ENCODE assay signal across 1 cellular context in the genomic region with DNA sequence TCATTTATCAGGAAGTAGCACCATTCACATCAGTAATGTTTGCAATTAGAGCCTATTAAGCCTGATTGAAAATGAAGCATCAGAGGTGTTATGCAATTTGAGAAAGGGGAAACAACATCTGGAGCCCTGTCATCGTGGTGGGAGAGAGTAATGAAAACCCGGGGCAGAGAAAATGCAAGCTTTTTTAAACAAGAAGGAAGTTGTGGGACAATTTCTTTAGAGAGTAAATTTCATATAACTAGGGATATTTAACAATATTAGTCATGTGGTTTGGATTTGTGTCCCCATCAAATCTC.
TF ChIP-seq lines count a peak whose summit lies in the region.

No MANE protein-coding gene starts in this region.

TF ChIP-seq in HepG2, 621 proteins besides CTCF, POLR2A, EP300 and RAD21:
- TF ChIP-seq, protein P1, sequence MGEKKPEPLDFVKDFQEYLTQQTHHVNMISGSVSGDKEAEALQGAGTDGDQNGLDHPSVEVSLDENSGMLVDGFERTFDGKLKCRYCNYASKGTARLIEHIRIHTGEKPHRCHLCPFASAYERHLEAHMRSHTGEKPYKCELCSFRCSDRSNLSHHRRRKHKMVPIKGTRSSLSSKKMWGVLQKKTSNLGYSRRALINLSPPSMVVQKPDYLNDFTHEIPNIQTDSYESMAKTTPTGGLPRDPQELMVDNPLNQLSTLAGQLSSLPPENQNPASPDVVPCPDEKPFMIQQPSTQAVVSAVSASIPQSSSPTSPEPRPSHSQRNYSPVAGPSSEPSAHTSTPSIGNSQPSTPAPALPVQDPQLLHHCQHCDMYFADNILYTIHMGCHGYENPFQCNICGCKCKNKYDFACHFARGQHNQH (CRISPR knock-in tag; IDR thresholded peaks at IDR 0.05): no peak
- no peak for TF ChIP-seq PHF20 (CRISPR knock-in tag; IDR thresholded peaks at IDR 0.05)
- TF ChIP-seq, protein P2, sequence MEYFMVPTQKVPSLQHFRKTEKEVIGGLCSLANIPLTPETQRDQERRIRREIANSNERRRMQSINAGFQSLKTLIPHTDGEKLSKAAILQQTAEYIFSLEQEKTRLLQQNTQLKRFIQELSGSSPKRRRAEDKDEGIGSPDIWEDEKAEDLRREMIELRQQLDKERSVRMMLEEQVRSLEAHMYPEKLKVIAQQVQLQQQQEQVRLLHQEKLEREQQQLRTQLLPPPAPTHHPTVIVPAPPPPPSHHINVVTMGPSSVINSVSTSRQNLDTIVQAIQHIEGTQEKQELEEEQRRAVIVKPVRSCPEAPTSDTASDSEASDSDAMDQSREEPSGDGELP (IDR thresholded peaks at IDR 0.05; ENCODE audit: borderline replicate concordance, low read depth): no peak
